35 cellular contexts compared by ENCODE assay signal in genomic region chr14:76686646-76687045, GRCh38.
"Had no signal": no experiment of that assay in that cellular context is flagged by ENCODE, and none has a peak within 500 bp of the region (broad histone marks: within the 10 kb centered on the region; RNA-seq: fewer than 3 reads in every experiment).

No MANE protein-coding gene starts in this region.

- H3K27ac ChIP-seq: KMS-11 had no signal

- H3K4me2 ChIP-seq: KMS-11 had no signal

- H3K4me3 ChIP-seq: MG63 had no signal

- H3K36me3 ChIP-seq: MG63 had no signal

- H3K27me3 ChIP-seq: MG63 had no signal

- H3K9ac ChIP-seq: KMS-11 had no signal

- DNase-seq: Karpas-422, Kasumi-1, MG63, MM.1S, MV-4-11, NCI-H1048, NCI-H1092, NCI-H1092 treated with DMSO at 0.1 percent for 48 hours, NCI-H1105, NCI-H1105 treated with DMSO at 0.1 percent for 48 hours, NCI-H1417, NCI-H1417 treated with DMSO at 0.1 percent for 48 hours, NCI-H1436, NCI-H1436 treated with DMSO at 0.1 percent for 48 hours, NCI-H146, NCI-H1694, NCI-H1694 treated with DMSO at 0.1 percent for 48 hours, NCI-H187, NCI-H187 treated with DMSO at 0.1 percent for 48 hours, NCI-H1930, NCI-H2029, NCI-H2029 treated with DMSO at 0.1 percent for 48 hours, NCI-H2081, NCI-H2081 treated with DMSO at 0.1 percent for 48 hours, NCI-H2107, NCI-H2171, NCI-H2171 treated with DMSO at 0.1 percent for 48 hours, NCI-H2227 treated with DMSO at 0.1 percent for 48 hours, NCI-H226, NCI-H345, NCI-H446, NCI-H446 treated with DMSO at 0.1 percent for 48 hours, NCI-H510A, NCI-H510A treated with DMSO at 0.1 percent for 48 hours had no signal
